Comparison of ENCODE assay signal across 13 cellular contexts in genomic region chr6:112231609-112232060, GRCh38. TPM values are rescaled to one million over a fixed set of nuclear protein-coding genes. Genes with fewer than 3 reads are reported as not detected.
DNase-seq lines count a peak whose midpoint lies in the region; ATAC-seq, FAIRE-seq and TF ChIP-seq lines count a peak whose summit lies in the region.
"Had no signal": no experiment of that assay in that cellular context is flagged by ENCODE, and none has a peak within 500 bp of the region (broad histone marks: within the 10 kb centered on the region; RNA-seq: fewer than 3 reads in every experiment).

No MANE protein-coding gene starts in this region.

- no peak for FAIRE-seq in GM12892 (lab: Jason Lieb, UNC)
- FAIRE-seq: islet of Langerhans had no signal

- TF ChIP-seq POLR2A in gastroesophageal sphincter (IDR thresholded peaks at IDR 0.05) (no peak), GM12892 (IDR thresholded peaks at IDR 0.05; ENCODE audit: low read depth, low read length) (no peak)

- H3K4me3 ChIP-seq in gastroesophageal sphincter (no peak overlapping the region), thoracic aorta (no peak overlapping the region), BE2C (ENCODE audit: low read depth, low read length) (no peak overlapping the region)

- TF ChIP-seq CTCF in gastroesophageal sphincter (IDR thresholded peaks at IDR 0.05) (no peak), thoracic aorta (IDR thresholded peaks at IDR 0.05) (no peak), BE2C (IDR thresholded peaks at IDR 0.05; ENCODE audit: low read depth, low read length) (no peak)

- H3K27me3 ChIP-seq in gastroesophageal sphincter (no peaks in the 10 kb centered on the region), thoracic aorta (replicated peaks; ENCODE audit: insufficient read depth) (no peaks in the 10 kb centered on the region), BE2C (no peaks in the 10 kb centered on the region)

- peak; percentile 46 to 87 (median 55) for DNase-seq in NCI-H1417 (lab: John Stamatoyannopoulos, UW)
- DNase-seq in NCI-H1417 treated with DMSO at 0.1 percent for 48 hours (lab: John Stamatoyannopoulos, UW) = no peak
- DNase-seq in NCI-H774 (lab: John Stamatoyannopoulos, UW) = peak; percentile 70
- DNase-seq in thoracic aorta (ENCODE audit: low spot score) = no peak
- DNase-seq in BE2C = no peak
- no peak for DNase-seq in GM12892 (ENCODE audit: insufficient read length)
- DNase-seq in pons (ENCODE audit: low spot score) = no peak
- DNase-seq: cerebellar nuclear complex, MV-4-11, substantia nigra had no signal

- ATAC-seq in gastroesophageal sphincter (peak; percentile 8), thoracic aorta (ENCODE audit: insufficient number of reproducible peaks, low FRiP score, low read depth) (no peak)

- H3K9me3 ChIP-seq in gastroesophageal sphincter = no peaks in the 10 kb centered on the region
- no peaks in the 10 kb centered on the region for H3K9me3 ChIP-seq in thoracic aorta
- H3K9me3 ChIP-seq in BE2C = no peaks in the 10 kb centered on the region

- 10% methylated on average over 2 of the region's 2 CpGs for WGBS in gastroesophageal sphincter (ENCODE audit: low coverage in 1 of 2), 2 donors

- H3K27ac ChIP-seq in gastroesophageal sphincter = peak overlapping the region; percentile 81 to 99 (median 87)
- H3K27ac ChIP-seq in thoracic aorta = peak overlapping the region; percentile 21 to 42
- H3K27ac ChIP-seq: 22Rv1 had no signal

- H3K4me1 ChIP-seq in gastroesophageal sphincter (peaks cover 35 to 98% (median 55%) of the 10 kb centered on the region in 3 donors), thoracic aorta (ENCODE audit: control insufficient read depth in 1 of 2, low read depth in 2 of 2) (peaks cover 31 to 47% of the 10 kb centered on the region in 2 donors), BE2C (peaks cover 15% of the 10 kb centered on the region)

- peaks cover 0 to 4% of the 10 kb centered on the region in 2 donors for H3K36me3 ChIP-seq in gastroesophageal sphincter
- H3K36me3 ChIP-seq in thoracic aorta = no peaks in the 10 kb centered on the region
- no peaks in the 10 kb centered on the region for H3K36me3 ChIP-seq in BE2C

- TF ChIP-seq EP300 in gastroesophageal sphincter (IDR thresholded peaks at IDR 0.05) = no peak

RNA-seq across cellular contexts. Expression of gene LAMA4, which starts 22.7 kb away (rescaled TPM):
- total RNA-seq in gastroesophageal sphincter = 100 to 1,000 TPM; 240 to 305 (median 265) TPM
- 10 to 100 TPM; 34.9 to 66.7 TPM for total RNA-seq in thoracic aorta
- 16.0 TPM for polyA plus RNA-seq in BE2C (2012; ENCODE audit: insufficient read depth, insufficient read length, low read depth)
- polyA plus RNA-seq in GM12892 (2012; ENCODE audit: missing spikeins) = not detected

Comparison
In these comparisons a context has a peak if more than half of its experiments do, and no peak if none do; other contexts are left out.
1. DNase-seq: peak in NCI-H1417 (3 of 3) and NCI-H774 (single experiment); none in NCI-H1417 treated with DMSO at 0.1 percent for 48 hours (single experiment), thoracic aorta (single experiment), BE2C (single experiment), GM12892 (single experiment) and pons (single experiment).